ENCODE assay signal across 12 cellular contexts in genomic region chrX:48899078-48899410, GRCh38. TPM values are rescaled to one million over a fixed set of nuclear protein-coding genes. Genes with fewer than 3 reads are reported as not detected.
DNase-seq lines count a peak whose midpoint lies in the region; ATAC-seq and TF ChIP-seq lines count a peak whose summit lies in the region.
"Had no signal": no experiment of that assay in that cellular context is flagged by ENCODE, and none has a peak within 500 bp of the region (broad histone marks: within the 10 kb centered on the region; RNA-seq: fewer than 3 reads in every experiment).

No MANE protein-coding gene starts in this region.

- DNase-seq in activated CD4-positive, alpha-beta memory T cell treated with anti-CD3 and anti-CD28 coated beads, Interleukin-2, amount 10 ng/mL, durations not matched to agents 7 days and 5 days, result no peak
- no peak for DNase-seq in activated CD4-positive, alpha-beta memory T cell treated with anti-CD3 and anti-CD28 coated beads for 36 hours
- DNase-seq in Karpas-422 (no peak), psoas muscle (no peak), OCI-M1 (lab: John Stamatoyannopoulos, UW) (no peak), NCI-H510A treated with DMSO at 0.1 percent for 48 hours (lab: John Stamatoyannopoulos, UW) (no peak)
- no peak for DNase-seq in activated naive CD8-positive, alpha-beta T cell treated with anti-CD3 and anti-CD28 coated beads, Interleukin-2, amount 50 U/mL, for 24 hours
- no peak for DNase-seq in stimulated activated CD4-positive, alpha-beta T cell treated with anti-CD3 and anti-CD28 coated beads, Interleukin-1b, Interleukin-23, amount 100 ng/mL, for 48 hours
- DNase-seq: activated CD4-positive, CD25-positive, alpha-beta regulatory T cell; immature natural killer cell; NCI-H345; SIG-M5 had no signal

- no peaks in the 10 kb centered on the region for H3K9me3 ChIP-seq in Karpas-422 (ENCODE audit: low read length)
- no peaks in the 10 kb centered on the region for H3K9me3 ChIP-seq in psoas muscle

- no peaks in the 10 kb centered on the region for H3K9me3 Mint-ChIP-seq in activated CD4-positive, alpha-beta memory T cell treated with anti-CD3 and anti-CD28 coated beads, Interleukin-2, amount 10 ng/mL, durations not matched to agents 7 days and 5 days
- H3K9me3 Mint-ChIP-seq in activated CD4-positive, alpha-beta memory T cell treated with anti-CD3 and anti-CD28 coated beads for 36 hours, result no peaks in the 10 kb centered on the region
- no peaks in the 10 kb centered on the region for H3K9me3 Mint-ChIP-seq in activated naive CD8-positive, alpha-beta T cell treated with anti-CD3 and anti-CD28 coated beads, Interleukin-2, amount 50 U/mL, for 24 hours
- H3K9me3 Mint-ChIP-seq: immature natural killer cell had no signal

- POLR2A ChIA-PET in activated CD4-positive, alpha-beta memory T cell treated with anti-CD3 and anti-CD28 coated beads, Interleukin-2, amount 10 ng/mL, durations not matched to agents 7 days and 5 days (lab: Charles Lee), result interaction anchor here (1.5 to 5.2 kb wide), 4 partner anchors 9 to 267 kb away, joined by 4 to 51 read pairs (median 11); partner anchors contain the start of genes OTUD5 and SLC35A2
- POLR2A ChIA-PET in activated CD4-positive, alpha-beta memory T cell treated with anti-CD3 and anti-CD28 coated beads for 36 hours (lab: Charles Lee), result interaction anchor here (1.1 kb wide), 1 partner anchor 20 kb away, joined by 4 read pairs; no protein-coding TSS in a partner anchor

- intact Hi-C loops in activated CD4-positive, alpha-beta memory T cell treated with anti-CD3 and anti-CD28 coated beads for 36 hours (cut with micrococcal nuclease), result loop anchor here (10.0 kb wide), 1 partner anchor 94 kb away; the partner anchor contains the start of gene HDAC6
- intact Hi-C loops in psoas muscle (cut with DNase I), result no loop called here

- H3K27ac Mint-ChIP-seq in activated CD4-positive, alpha-beta memory T cell treated with anti-CD3 and anti-CD28 coated beads, Interleukin-2, amount 10 ng/mL, durations not matched to agents 7 days and 5 days, result no peak overlapping the region
- no peak overlapping the region for H3K27ac Mint-ChIP-seq in activated CD4-positive, alpha-beta memory T cell treated with anti-CD3 and anti-CD28 coated beads for 36 hours
- H3K27ac Mint-ChIP-seq in activated naive CD8-positive, alpha-beta T cell treated with anti-CD3 and anti-CD28 coated beads, Interleukin-2, amount 50 U/mL, for 24 hours, result no peak overlapping the region

- no peaks in the 10 kb centered on the region for H3K9me2 ChIP-seq in Karpas-422 (replicated peaks; ENCODE audit: insufficient read depth, low read length)

- H2AFZ ChIP-seq in Karpas-422 (ENCODE audit: low read length), result no peak overlapping the region

- peak overlapping the region; percentile 79 for H3K4me2 ChIP-seq in Karpas-422 (ENCODE audit: low read depth, low read length, poor library complexity, severe bottlenecking)

- H3K9ac ChIP-seq in Karpas-422 (ENCODE audit: low read length), result peak overlapping the region; percentile 63

- H3K27ac ChIP-seq in Karpas-422 (ENCODE audit: low read length), result peak overlapping the region; percentile 84
- peak overlapping the region; percentile 96 for H3K27ac ChIP-seq in psoas muscle

- H3K4me3 ChIP-seq in Karpas-422 (ENCODE audit: low read length) (peak overlapping the region; percentile 58; the same call in 1 of the 2 replicates), psoas muscle (no peak overlapping the region)

- H3K27me3 ChIP-seq in Karpas-422 (ENCODE audit: low read length), result no peaks in the 10 kb centered on the region
- no peaks in the 10 kb centered on the region for H3K27me3 ChIP-seq in psoas muscle (ENCODE audit: insufficient read depth in 3 of 3, low read length in 2 of 3)

- peaks cover 32% of the 10 kb centered on the region for H3K36me3 Mint-ChIP-seq in activated CD4-positive, alpha-beta memory T cell treated with anti-CD3 and anti-CD28 coated beads, Interleukin-2, amount 10 ng/mL, durations not matched to agents 7 days and 5 days (ENCODE audit: low read depth)
- H3K36me3 Mint-ChIP-seq in activated CD4-positive, alpha-beta memory T cell treated with anti-CD3 and anti-CD28 coated beads for 36 hours, result peaks cover 18% of the 10 kb centered on the region
- H3K36me3 Mint-ChIP-seq in activated naive CD8-positive, alpha-beta T cell treated with anti-CD3 and anti-CD28 coated beads, Interleukin-2, amount 50 U/mL, for 24 hours (ENCODE audit: low read depth), result peaks cover 5% of the 10 kb centered on the region
- H3K36me3 Mint-ChIP-seq: immature natural killer cell had no signal

- H4K20me1 ChIP-seq in Karpas-422 (ENCODE audit: insufficient read depth, low read depth, low read length), result peaks cover 6% of the 10 kb centered on the region; the same call in 1 of the 2 replicates

- 76 to 83% (median 77%) methylated on average over 8 of the region's 8 CpGs for WGBS in psoas muscle, 3 donors

- H3K4me1 ChIP-seq in Karpas-422 (ENCODE audit: low read length) (peaks cover 19% of the 10 kb centered on the region), psoas muscle (no peaks in the 10 kb centered on the region)

- CTCF ChIA-PET in activated CD4-positive, alpha-beta memory T cell treated with anti-CD3 and anti-CD28 coated beads, Interleukin-2, amount 10 ng/mL, durations not matched to agents 7 days and 5 days (lab: Charles Lee), result interaction anchor here (2.9 kb wide), 1 partner anchor 13 kb away, joined by 8 read pairs; the partner anchor contains the start of gene SLC35A2
- CTCF ChIA-PET in activated CD4-positive, alpha-beta memory T cell treated with anti-CD3 and anti-CD28 coated beads for 36 hours (lab: Charles Lee), result no interaction called here

- no peak for TF ChIP-seq CTCF in psoas muscle (IDR thresholded peaks at IDR 0.05)

- no peaks in the 10 kb centered on the region for H3K27me3 Mint-ChIP-seq in activated CD4-positive, alpha-beta memory T cell treated with anti-CD3 and anti-CD28 coated beads, Interleukin-2, amount 10 ng/mL, durations not matched to agents 7 days and 5 days
- no peaks in the 10 kb centered on the region for H3K27me3 Mint-ChIP-seq in activated CD4-positive, alpha-beta memory T cell treated with anti-CD3 and anti-CD28 coated beads for 36 hours
- H3K27me3 Mint-ChIP-seq in activated naive CD8-positive, alpha-beta T cell treated with anti-CD3 and anti-CD28 coated beads, Interleukin-2, amount 50 U/mL, for 24 hours, result no peaks in the 10 kb centered on the region

- H3K36me3 ChIP-seq in Karpas-422 (ENCODE audit: insufficient read depth, low read length), result no peaks in the 10 kb centered on the region
- peaks cover 4 to 51% of the 10 kb centered on the region in 2 donors for H3K36me3 ChIP-seq in psoas muscle (ENCODE audit: insufficient read depth in 1 of 2, low read depth in 1 of 2)

- H3K4me1 Mint-ChIP-seq in activated CD4-positive, alpha-beta memory T cell treated with anti-CD3 and anti-CD28 coated beads, Interleukin-2, amount 10 ng/mL, durations not matched to agents 7 days and 5 days, result peaks cover 32% of the 10 kb centered on the region
- peaks cover 16% of the 10 kb centered on the region for H3K4me1 Mint-ChIP-seq in activated CD4-positive, alpha-beta memory T cell treated with anti-CD3 and anti-CD28 coated beads for 36 hours (ENCODE audit: low read depth)
- H3K4me1 Mint-ChIP-seq in activated naive CD8-positive, alpha-beta T cell treated with anti-CD3 and anti-CD28 coated beads, Interleukin-2, amount 50 U/mL, for 24 hours, result peaks cover 25% of the 10 kb centered on the region

- peaks cover 23% of the 10 kb centered on the region for H3K79me2 ChIP-seq in Karpas-422 (ENCODE audit: low read length)

- ATAC-seq in activated naive CD8-positive, alpha-beta T cell treated with anti-CD3 and anti-CD28 coated beads, Interleukin-2, amount 50 U/mL, for 24 hours, result no peak
- no peak for ATAC-seq in psoas muscle

- H3K4me3 Mint-ChIP-seq in activated CD4-positive, alpha-beta memory T cell treated with anti-CD3 and anti-CD28 coated beads, Interleukin-2, amount 10 ng/mL, durations not matched to agents 7 days and 5 days, result peak overlapping the region; percentile 35
- no peak overlapping the region for H3K4me3 Mint-ChIP-seq in activated CD4-positive, alpha-beta memory T cell treated with anti-CD3 and anti-CD28 coated beads for 36 hours
- H3K4me3 Mint-ChIP-seq in activated naive CD8-positive, alpha-beta T cell treated with anti-CD3 and anti-CD28 coated beads, Interleukin-2, amount 50 U/mL, for 24 hours, result peak overlapping the region; percentile 91

RNA-seq across cellular contexts. Expression of gene PQBP1, which starts 1.3 kb away (rescaled TPM):
- 10 to 100 TPM; 78.5 to 79.6 TPM for total RNA-seq in activated CD4-positive, alpha-beta memory T cell treated with anti-CD3 and anti-CD28 coated beads, Interleukin-2, amount 10 ng/mL, durations not matched to agents 7 days and 5 days
- total RNA-seq in activated CD4-positive, alpha-beta memory T cell treated with anti-CD3 and anti-CD28 coated beads for 36 hours, result 10 to 100 TPM; 85.0 to 85.5 TPM
- total RNA-seq in Karpas-422 (2014; rRNA removed; shearing (Covaris generic); ENCODE audit: low replicate concordance), result 40.3 and 78.0 TPM in 2 replicates
- 10 to 100 TPM; 51.8 to 65.7 (median 60.6) TPM for total RNA-seq in psoas muscle
- 10 to 100 TPM; 71.0 to 98.8 (median 77.2) TPM for polyA plus RNA-seq in psoas muscle

RNA-seq across cellular contexts. Expression of gene TIMM17B, which starts 1.5 kb away (rescaled TPM):
- 10 to 100 TPM; 55.2 to 60.6 TPM for total RNA-seq in activated CD4-positive, alpha-beta memory T cell treated with anti-CD3 and anti-CD28 coated beads, Interleukin-2, amount 10 ng/mL, durations not matched to agents 7 days and 5 days
- total RNA-seq in activated CD4-positive, alpha-beta memory T cell treated with anti-CD3 and anti-CD28 coated beads for 36 hours, result 10 to 100 TPM; 83.8 to 86.6 TPM
- 84.5 and 108 TPM in 2 replicates for total RNA-seq in Karpas-422 (2014; rRNA removed; shearing (Covaris generic); ENCODE audit: low replicate concordance)
- 10 to 100 TPM; 56.6 to 76.2 (median 65.1) TPM for total RNA-seq in psoas muscle
- 10 to 100 TPM; 63.1 to 91.6 (median 78.4) TPM for polyA plus RNA-seq in psoas muscle

RNA-seq across cellular contexts. Expression of gene SLC35A2, which starts 12.4 kb away (rescaled TPM):
- total RNA-seq in activated CD4-positive, alpha-beta memory T cell treated with anti-CD3 and anti-CD28 coated beads, Interleukin-2, amount 10 ng/mL, durations not matched to agents 7 days and 5 days, result 10 to 100 TPM; 17.9 to 18.3 TPM
- total RNA-seq in activated CD4-positive, alpha-beta memory T cell treated with anti-CD3 and anti-CD28 coated beads for 36 hours, result 10 to 100 TPM; 16.9 to 19.2 TPM
- total RNA-seq in Karpas-422 (2014; rRNA removed; shearing (Covaris generic); ENCODE audit: low replicate concordance), result 12.7 and 15.1 TPM in 2 replicates
- 10 to 100 TPM in 2 of 4 donors, 1 to 10 TPM in 2; 8.8 to 13.4 (median 11.2) TPM for total RNA-seq in psoas muscle
- 10 to 100 TPM; 13.2 to 26.1 (median 19.7) TPM for polyA plus RNA-seq in psoas muscle

RNA-seq across cellular contexts. Expression of gene PIM2, which starts 19.8 kb away (rescaled TPM):
- 100 to 1,000 TPM; 354 to 359 TPM for total RNA-seq in activated CD4-positive, alpha-beta memory T cell treated with anti-CD3 and anti-CD28 coated beads, Interleukin-2, amount 10 ng/mL, durations not matched to agents 7 days and 5 days
- total RNA-seq in activated CD4-positive, alpha-beta memory T cell treated with anti-CD3 and anti-CD28 coated beads for 36 hours, result 100 to 1,000 TPM; 386 to 401 TPM
- total RNA-seq in Karpas-422 (2014; rRNA removed; shearing (Covaris generic); ENCODE audit: low replicate concordance), result 23.1 and 33.8 TPM in 2 replicates
- 1 to 10 TPM; 1.1 to 2.3 (median 1.6) TPM for total RNA-seq in psoas muscle
- polyA plus RNA-seq in psoas muscle, result 1 to 10 TPM; 1.4 to 3.7 (median 1.6) TPM

RNA-seq across cellular contexts. Expression of gene OTUD5, which starts 58.4 kb away (rescaled TPM):
- 10 to 100 TPM; 63.2 to 63.7 TPM for total RNA-seq in activated CD4-positive, alpha-beta memory T cell treated with anti-CD3 and anti-CD28 coated beads, Interleukin-2, amount 10 ng/mL, durations not matched to agents 7 days and 5 days
- 10 to 100 TPM; 83.4 to 85.4 TPM for total RNA-seq in activated CD4-positive, alpha-beta memory T cell treated with anti-CD3 and anti-CD28 coated beads for 36 hours
- total RNA-seq in Karpas-422 (2014; rRNA removed; shearing (Covaris generic); ENCODE audit: low replicate concordance), result 36.2 and 57.4 TPM in 2 replicates
- 10 to 100 TPM; 21.4 to 38.7 (median 28.5) TPM for total RNA-seq in psoas muscle
- 10 to 100 TPM; 17.5 to 34.8 (median 18.6) TPM for polyA plus RNA-seq in psoas muscle
